ENCODE assay signal across 16 cellular contexts in the genomic region with DNA sequence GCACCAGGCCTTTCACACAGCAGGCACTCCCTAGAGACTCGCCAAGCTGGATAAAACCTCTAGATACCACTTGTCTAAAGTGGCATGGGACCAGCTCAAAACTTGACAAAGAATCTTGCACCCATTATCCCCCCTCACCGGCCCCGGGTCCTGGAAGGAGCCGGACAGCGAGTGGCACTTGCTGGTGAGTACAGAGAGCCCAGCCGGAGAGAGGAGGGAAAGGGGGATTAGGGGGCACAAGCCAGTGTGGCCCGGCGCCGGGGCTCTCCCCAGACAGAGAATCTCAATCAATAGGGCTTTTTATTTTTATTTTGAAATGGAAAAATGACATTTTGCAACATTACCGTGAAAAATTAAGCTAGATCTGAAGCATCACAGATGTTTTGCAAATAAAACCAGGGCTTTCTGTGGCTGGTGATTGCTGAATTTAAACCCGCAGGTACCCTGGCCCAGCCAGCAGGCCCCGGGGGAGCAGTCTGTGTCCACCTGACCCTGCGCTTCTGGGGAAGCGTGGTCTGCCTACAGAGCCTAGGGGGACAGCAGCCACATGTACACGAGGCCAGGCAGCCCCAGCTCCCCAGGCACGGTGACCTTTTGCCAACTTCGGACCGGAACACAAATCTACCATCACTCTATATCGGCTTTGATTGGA. TPM values are rescaled to one million over a fixed set of nuclear protein-coding genes. Genes with fewer than 3 reads are reported as not detected.
DNase-seq lines count a peak whose midpoint lies in the region; ATAC-seq and TF ChIP-seq lines count a peak whose summit lies in the region.
"Had no signal": no experiment of that assay in that cellular context is flagged by ENCODE, and none has a peak within 500 bp of the region (broad histone marks: within the 10 kb centered on the region; RNA-seq: fewer than 3 reads in every experiment).

No MANE protein-coding gene starts in this region.

- H2AFZ ChIP-seq in osteoblast (ENCODE audit: low read length), result no peak overlapping the region

- no peaks in the 10 kb centered on the region for H3K4me1 ChIP-seq in osteoblast (ENCODE audit: insufficient read depth, low read length)
- H3K4me1 ChIP-seq: BLaER1 had no signal

- no peaks in the 10 kb centered on the region for H3K36me3 Mint-ChIP-seq in activated naive CD4-positive, alpha-beta T cell treated with anti-CD3 and anti-CD28 coated beads for 36 hours (ENCODE audit: low read depth)
- no peaks in the 10 kb centered on the region for H3K36me3 Mint-ChIP-seq in glutamatergic neuron (ENCODE audit: unreplicated experiment)
- H3K36me3 Mint-ChIP-seq in activated CD8-positive, alpha-beta T cell treated with anti-CD3 and anti-CD28 coated beads, Interleukin-2, amount 10 ng/mL, durations not matched to agents 7 days and 5 days (ENCODE audit: low read depth), result no peaks in the 10 kb centered on the region

- no peaks in the 10 kb centered on the region for H3K4me1 Mint-ChIP-seq in activated naive CD4-positive, alpha-beta T cell treated with anti-CD3 and anti-CD28 coated beads for 36 hours (ENCODE audit: low read depth)
- no peaks in the 10 kb centered on the region for H3K4me1 Mint-ChIP-seq in glutamatergic neuron (ENCODE audit: low read depth, unreplicated experiment)
- H3K4me1 Mint-ChIP-seq in activated CD8-positive, alpha-beta T cell treated with anti-CD3 and anti-CD28 coated beads, Interleukin-2, amount 10 ng/mL, durations not matched to agents 7 days and 5 days (ENCODE audit: low read depth), result no peaks in the 10 kb centered on the region

- H3K36me3 ChIP-seq in osteoblast (ENCODE audit: insufficient read depth, low read length), result no peaks in the 10 kb centered on the region
- H3K36me3 ChIP-seq: BLaER1 had no signal

- no peak overlapping the region for H3K4me2 ChIP-seq in osteoblast (ENCODE audit: insufficient read depth, low read length)
- H3K4me2 ChIP-seq: BLaER1 had no signal

- TF ChIP-seq CTCF in glutamatergic neuron (IDR thresholded peaks at IDR 0.05; ENCODE audit: partially characterized antibody, unreplicated experiment), result no peak
- no peak for TF ChIP-seq CTCF in osteoblast (IDR thresholded peaks at IDR 0.05; ENCODE audit: extremely low read depth, low read depth, low read length)

- no peaks in the 10 kb centered on the region for H3K9me3 ChIP-seq in osteoblast (ENCODE audit: low read depth, low read length)
- H3K9me3 ChIP-seq: BLaER1 had no signal

- H3K27ac Mint-ChIP-seq in activated naive CD4-positive, alpha-beta T cell treated with anti-CD3 and anti-CD28 coated beads for 36 hours, result no peak overlapping the region
- no peak overlapping the region for H3K27ac Mint-ChIP-seq in glutamatergic neuron (ENCODE audit: unreplicated experiment)
- no peak overlapping the region for H3K27ac Mint-ChIP-seq in activated CD8-positive, alpha-beta T cell treated with anti-CD3 and anti-CD28 coated beads, Interleukin-2, amount 10 ng/mL, durations not matched to agents 7 days and 5 days
- H3K27ac Mint-ChIP-seq: H9 had no signal

- H3K27me3 ChIP-seq in osteoblast (ENCODE audit: insufficient read depth, low read length), result no peaks in the 10 kb centered on the region

- H3K4me3 Mint-ChIP-seq in activated naive CD4-positive, alpha-beta T cell treated with anti-CD3 and anti-CD28 coated beads for 36 hours, result no peak overlapping the region
- no peak overlapping the region for H3K4me3 Mint-ChIP-seq in glutamatergic neuron (ENCODE audit: unreplicated experiment)
- no peak overlapping the region for H3K4me3 Mint-ChIP-seq in activated CD8-positive, alpha-beta T cell treated with anti-CD3 and anti-CD28 coated beads, Interleukin-2, amount 10 ng/mL, durations not matched to agents 7 days and 5 days
- H3K4me3 Mint-ChIP-seq: H9 had no signal

- CTCF ChIA-PET in activated naive CD4-positive, alpha-beta T cell treated with anti-CD3 and anti-CD28 coated beads for 36 hours (lab: Charles Lee), result no interaction called here
- CTCF ChIA-PET in activated CD8-positive, alpha-beta T cell treated with anti-CD3 and anti-CD28 coated beads, Interleukin-2, amount 10 ng/mL, durations not matched to agents 7 days and 5 days (lab: Charles Lee), result no interaction called here

- no peaks in the 10 kb centered on the region for H4K20me1 ChIP-seq in osteoblast (ENCODE audit: insufficient read depth, low read length)
- H4K20me1 ChIP-seq: BLaER1 had no signal

- no peak overlapping the region for H3K4me3 ChIP-seq in osteoblast (ENCODE audit: insufficient read depth, low read length)
- H3K4me3 ChIP-seq: BLaER1 had no signal

- peak; percentile 3 for DNase-seq in activated naive CD4-positive, alpha-beta T cell treated with anti-CD3 and anti-CD28 coated beads, Interleukin-2, amount 50 U/mL, for 16 hours
- no peak for DNase-seq in activated naive CD4-positive, alpha-beta T cell treated with anti-CD3 and anti-CD28 coated beads for 36 hours
- DNase-seq in glutamatergic neuron, result peak; percentile 18
- peak; percentile 72 for DNase-seq in osteoblast (ENCODE audit: insufficient read length, low spot score, missing footprints)
- no peak for DNase-seq in activated effector memory CD4-positive, alpha-beta T cell treated with anti-CD3 and anti-CD28 coated beads, Interleukin-2, amount 50 U/mL, for 16 hours
- DNase-seq in activated CD8-positive, alpha-beta T cell treated with anti-CD3 and anti-CD28 coated beads, Interleukin-2, amount 10 ng/mL, durations not matched to agents 7 days and 5 days, result no peak
- DNase-seq in RKO (ENCODE audit: low spot score), result no peak
- DNase-seq: 8988T, AML-193, DMS53, GF-D8, GOT3, H9 had no signal

- peak; percentile 14 for ATAC-seq in HG03354 (IDR thresholded peaks at IDR 0.05; ENCODE audit: poor library complexity, severe bottlenecking, unreplicated experiment)
- ATAC-seq in activated CD8-positive, alpha-beta T cell treated with anti-CD3 and anti-CD28 coated beads, Interleukin-2, amount 10 ng/mL, durations not matched to agents 7 days and 5 days, result no peak

- H3K27ac ChIP-seq in osteoblast (ENCODE audit: low read depth, low read length), result no peak overlapping the region
- H3K27ac ChIP-seq: BLaER1 had no signal

- intact Hi-C loops in activated naive CD4-positive, alpha-beta T cell treated with anti-CD3 and anti-CD28 coated beads for 36 hours (cut with micrococcal nuclease), result no loop called here

- H3K9me3 Mint-ChIP-seq in activated naive CD4-positive, alpha-beta T cell treated with anti-CD3 and anti-CD28 coated beads for 36 hours, result no peaks in the 10 kb centered on the region
- peaks cover 8% of the 10 kb centered on the region for H3K9me3 Mint-ChIP-seq in glutamatergic neuron (ENCODE audit: unreplicated experiment)
- H3K9me3 Mint-ChIP-seq in activated CD8-positive, alpha-beta T cell treated with anti-CD3 and anti-CD28 coated beads, Interleukin-2, amount 10 ng/mL, durations not matched to agents 7 days and 5 days (ENCODE audit: insufficient read depth), result no peaks in the 10 kb centered on the region
- H3K9me3 Mint-ChIP-seq: H9 had no signal

- POLR2A ChIA-PET in activated CD8-positive, alpha-beta T cell treated with anti-CD3 and anti-CD28 coated beads, Interleukin-2, amount 10 ng/mL, durations not matched to agents 7 days and 5 days (lab: Charles Lee), result no interaction called here

- H3K79me2 ChIP-seq in osteoblast (ENCODE audit: insufficient read depth, low read length), result no peaks in the 10 kb centered on the region

- H3K27me3 Mint-ChIP-seq in activated naive CD4-positive, alpha-beta T cell treated with anti-CD3 and anti-CD28 coated beads for 36 hours (ENCODE audit: low read depth), result peaks cover 12% of the 10 kb centered on the region
- H3K27me3 Mint-ChIP-seq in glutamatergic neuron (ENCODE audit: unreplicated experiment), result peaks cover 15% of the 10 kb centered on the region
- H3K27me3 Mint-ChIP-seq in activated CD8-positive, alpha-beta T cell treated with anti-CD3 and anti-CD28 coated beads, Interleukin-2, amount 10 ng/mL, durations not matched to agents 7 days and 5 days (ENCODE audit: low read depth), result no peaks in the 10 kb centered on the region

RNA-seq across cellular contexts. Expression of a gene that starts 10.0 kb away (rescaled TPM):
- total RNA-seq in activated naive CD4-positive, alpha-beta T cell treated with anti-CD3 and anti-CD28 coated beads for 36 hours, result not detected
- total RNA-seq in glutamatergic neuron (ENCODE audit: unreplicated experiment) (16.6 TPM), osteoblast (not detected in 2 replicates)
- not detected for total RNA-seq in activated CD8-positive, alpha-beta T cell treated with anti-CD3 and anti-CD28 coated beads, Interleukin-2, amount 10 ng/mL, durations not matched to agents 7 days and 5 days
- total RNA-seq: HT1080 had no signal

Comparison
In these comparisons a context has a peak if more than half of its experiments do, and no peak if none do; other contexts are left out.
1. DNase-seq: peak in activated naive CD4-positive, alpha-beta T cell treated with anti-CD3 and anti-CD28 coated beads, Interleukin-2, amount 50 U/mL, for 16 hours (single experiment), glutamatergic neuron (single experiment) and osteoblast (single experiment); none in activated naive CD4-positive, alpha-beta T cell treated with anti-CD3 and anti-CD28 coated beads for 36 hours (single experiment), activated effector memory CD4-positive, alpha-beta T cell treated with anti-CD3 and anti-CD28 coated beads, Interleukin-2, amount 50 U/mL, for 16 hours (single experiment), activated CD8-positive, alpha-beta T cell treated with anti-CD3 and anti-CD28 coated beads, Interleukin-2, amount 10 ng/mL, durations not matched to agents 7 days and 5 days (single experiment) and RKO (single experiment).
2. RNA of a gene that starts 10.0 kb away (total RNA-seq): 16.6 TPM in glutamatergic neuron (single experiment); not detected in activated naive CD4-positive, alpha-beta T cell treated with anti-CD3 and anti-CD28 coated beads for 36 hours, not detected in osteoblast and not detected in activated CD8-positive, alpha-beta T cell treated with anti-CD3 and anti-CD28 coated beads, Interleukin-2, amount 10 ng/mL, durations not matched to agents 7 days and 5 days; every median in the first group is over 10 times any median in the second.